In the genomic region with DNA sequence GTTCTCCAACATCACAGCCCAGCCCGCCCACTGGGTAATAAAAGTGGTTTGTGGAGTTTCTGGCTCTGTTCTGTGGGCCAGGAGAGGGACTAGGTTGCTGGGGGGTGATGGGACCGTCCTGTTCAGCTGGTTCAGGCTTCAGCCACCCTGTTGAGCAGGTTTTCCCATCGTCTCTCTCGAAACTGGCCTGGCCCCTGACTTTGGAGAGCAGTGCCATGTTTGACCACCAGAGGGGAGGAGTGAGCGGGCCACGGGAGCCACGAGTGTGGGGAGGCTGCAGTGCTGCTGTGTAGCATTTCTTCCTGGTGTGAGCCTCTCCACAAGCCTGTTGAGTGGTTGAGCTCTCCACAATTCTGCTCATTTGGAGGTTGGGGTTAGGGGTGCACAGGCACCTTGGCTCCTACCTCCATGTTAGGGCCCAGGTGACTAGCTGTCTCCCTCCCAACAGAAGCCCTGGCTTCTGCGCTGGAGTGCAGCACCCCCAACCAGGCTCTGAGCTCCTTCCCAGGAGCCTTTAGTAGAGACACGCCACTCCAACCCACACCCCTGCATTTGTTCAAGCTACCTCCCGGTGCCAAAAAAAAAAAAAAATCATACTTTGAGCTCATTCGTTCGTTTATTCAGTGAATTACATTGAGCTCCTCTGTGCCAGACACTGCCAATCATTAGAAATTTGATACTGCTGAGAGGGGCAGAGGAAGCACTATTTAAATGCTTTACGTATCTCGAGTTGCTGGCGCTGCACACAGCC, we compare ENCODE assay signal across 8 cellular contexts. TPM values are rescaled to one million over a fixed set of nuclear protein-coding genes. Genes with fewer than 3 reads are reported as not detected.
DNase-seq lines count a peak whose midpoint lies in the region; ATAC-seq lines count a peak whose summit lies in the region.

No MANE protein-coding gene starts in this region.

- peak; percentile 67 for DNase-seq in ELR (ENCODE audit: low read depth)
- DNase-seq in NCI-H446 (lab: John Stamatoyannopoulos, UW) = peak; percentile 37 to 76
- DNase-seq in activated CD4-positive, alpha-beta T cell treated with anti-CD3 and anti-CD28 coated beads for 1 hour = peak; percentile 72
- peak; percentile 83 for DNase-seq in cerebellum (ENCODE audit: low spot score)
- peak; percentile 74 for DNase-seq in left lobe of liver (ENCODE audit: low spot score)
- DNase-seq in stimulated activated CD4-positive, alpha-beta T cell treated with anti-CD3 and anti-CD28 coated beads, Interleukin-4, amount 100 ng/mL, for 24 hours = peak; percentile 82

- ATAC-seq in HG02642 (IDR thresholded peaks at IDR 0.05; ENCODE audit: poor library complexity, unreplicated experiment) = peak; percentile 70
- ATAC-seq in left lobe of liver = peak; percentile 92
- no peak for ATAC-seq in HG03378 (IDR thresholded peaks at IDR 0.05; ENCODE audit: unreplicated experiment)

RNA-seq across cellular contexts. Expression of gene SPINT1, which starts 13.9 kb away (rescaled TPM):
- 7.7 TPM for total RNA-seq in cerebellum
- total RNA-seq in left lobe of liver = 1.6 TPM

RNA-seq across cellular contexts. Expression of gene RHOV, which starts 16.3 kb away (rescaled TPM):
- total RNA-seq in cerebellum (4.3 TPM), left lobe of liver (not detected)

RNA-seq across cellular contexts. Expression of gene PPP1R14D, which starts 29.3 kb away (rescaled TPM):
- total RNA-seq in cerebellum (not detected), left lobe of liver (not detected)

RNA-seq across cellular contexts. Expression of gene VPS18, which starts 36.5 kb away (rescaled TPM):
- total RNA-seq in cerebellum (19.0 TPM), left lobe of liver (10.3 TPM)

RNA-seq across cellular contexts. Expression of gene DNAJC17, which starts 50.5 kb away (rescaled TPM):
- 15.3 TPM for total RNA-seq in cerebellum
- total RNA-seq in left lobe of liver = 31.3 TPM
